Comparison of ENCODE assay signal across 22 cellular contexts in the genomic region with DNA sequence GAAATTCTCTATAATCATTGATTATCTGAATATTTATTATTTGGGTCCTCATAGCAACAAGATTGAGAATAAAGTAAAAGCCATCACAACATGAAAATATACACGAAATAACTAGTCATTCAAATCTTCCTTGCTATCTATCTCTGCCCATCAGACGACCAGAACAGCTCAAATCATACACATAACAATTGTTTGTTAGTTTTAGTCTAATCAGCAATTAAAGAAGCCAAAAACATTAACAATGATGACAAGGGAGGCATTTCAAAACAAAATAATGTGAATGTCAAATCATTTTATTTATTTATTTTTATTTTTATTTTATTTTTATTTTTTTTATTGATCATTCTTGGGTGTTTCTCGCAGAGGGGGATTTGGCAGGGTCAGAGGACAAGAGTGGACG.
"Had no signal": no experiment of that assay in that cellular context is flagged by ENCODE, and none has a peak within 500 bp of the region (broad histone marks: within the 10 kb centered on the region; RNA-seq: fewer than 3 reads in every experiment).

No MANE protein-coding gene starts in this region.

- H3K9ac ChIP-seq: SK-N-SH had no signal

- H3K9me3 ChIP-seq: SK-N-SH had no signal

- H3K36me3 ChIP-seq: MG63 had no signal

- H3K4me2 ChIP-seq: SK-N-SH had no signal

- H3K27ac ChIP-seq: RWPE1 had no signal

- DNase-seq: KG1, MG63, NCI-H1092, NCI-H1105 treated with DMSO at 0.1 percent for 48 hours, NCI-H1417 treated with DMSO at 0.1 percent for 48 hours, NCI-H146, NCI-H1694 treated with DMSO at 0.1 percent for 48 hours, NCI-H1930, NCI-H2081, NCI-H2107, NCI-H226, NCI-H446, NCI-H510A, NCI-H524 treated with DMSO at 0.1 percent for 48 hours, NCI-H69, NCI-H774, PC-3, SHP77, SK-N-SH, SW 1271 had no signal

- ATAC-seq: Panc1, PC-3 had no signal

- H3K4me3 ChIP-seq: MG63 had no signal

- H3K27me3 ChIP-seq: MG63 had no signal
